In the genomic region with DNA sequence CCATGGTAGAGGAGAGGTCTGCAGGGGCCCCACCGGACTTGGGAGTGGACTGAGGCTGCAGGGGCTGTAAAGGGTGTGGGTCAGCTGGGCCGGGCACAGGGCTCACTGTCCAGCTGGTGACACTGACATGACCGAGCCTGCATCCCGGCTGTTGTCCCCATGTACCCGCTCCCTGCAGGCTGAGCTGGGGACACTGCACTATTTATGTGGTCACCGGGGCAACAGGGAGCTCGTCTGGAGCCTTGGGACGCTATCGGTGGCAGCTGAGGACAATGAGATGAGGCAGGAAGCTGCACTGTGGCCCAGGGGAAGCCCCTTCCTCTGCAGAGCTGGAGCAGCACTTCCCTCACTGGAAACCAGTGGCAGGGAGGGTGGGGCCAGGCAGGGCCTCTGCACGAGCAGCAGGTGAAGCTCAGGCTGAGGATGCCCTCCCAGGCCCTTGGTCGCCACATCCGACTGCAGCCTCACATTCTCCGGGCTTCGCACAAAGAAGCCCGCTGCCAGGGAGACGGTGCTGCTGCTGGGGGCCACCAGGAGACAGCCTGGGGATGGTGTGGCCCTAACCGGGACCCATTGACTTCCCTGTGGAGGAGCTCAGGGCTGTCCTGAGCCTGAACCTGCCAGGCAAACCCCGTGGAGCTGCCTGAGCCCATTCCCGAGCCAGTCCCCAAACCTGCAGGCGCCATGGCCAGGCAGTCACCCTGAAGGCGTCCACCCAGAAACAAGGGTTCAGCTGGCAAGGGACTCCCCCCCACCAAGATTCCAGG, we compare ENCODE assay signal across 8 cellular contexts. TPM values are rescaled to one million over a fixed set of nuclear protein-coding genes. Genes with fewer than 3 reads are reported as not detected.
DNase-seq lines count a peak whose midpoint lies in the region; ATAC-seq, FAIRE-seq and TF ChIP-seq lines count a peak whose summit lies in the region.

No MANE protein-coding gene starts in this region.

- H3K4me1 ChIP-seq in Karpas-422 (ENCODE audit: low read length), result peaks cover 10% of the 10 kb centered on the region
- H3K4me1 ChIP-seq in hepatocyte (ENCODE audit: insufficient read depth), result peaks cover 22% of the 10 kb centered on the region
- peaks cover 13 to 21% of the 10 kb centered on the region in 2 donors for H3K4me1 ChIP-seq in small intestine (ENCODE audit: control insufficient read depth in 2 of 2, insufficient read depth in 1 of 2, low read depth in 1 of 2, low read length in 1 of 2)

- no peaks in the 10 kb centered on the region for H3K9me3 Mint-ChIP-seq in activated CD4-positive, alpha-beta memory T cell treated with anti-CD3 and anti-CD28 coated beads for 36 hours

- TF ChIP-seq CTCF in hepatocyte (IDR thresholded peaks at IDR 0.05; ENCODE audit: poor library complexity), result no peak

- H2AFZ ChIP-seq in Karpas-422 (ENCODE audit: low read length), result no peak overlapping the region
- no peak overlapping the region for H2AFZ ChIP-seq in hepatocyte

- H3K9me2 ChIP-seq in Karpas-422 (replicated peaks; ENCODE audit: insufficient read depth, low read length) (no peaks in the 10 kb centered on the region), hepatocyte (replicated peaks; ENCODE audit: insufficient read depth) (no peaks in the 10 kb centered on the region)

- no peak overlapping the region for H3K27ac Mint-ChIP-seq in activated CD4-positive, alpha-beta memory T cell treated with anti-CD3 and anti-CD28 coated beads for 36 hours

- no peak overlapping the region for H3K4me3 ChIP-seq in Karpas-422 (ENCODE audit: low read length)
- no peak overlapping the region for H3K4me3 ChIP-seq in hepatocyte
- no peak overlapping the region for H3K4me3 ChIP-seq in small intestine (ENCODE audit: low read depth in 1 of 2, low read length in 2 of 2)

- no peaks in the 10 kb centered on the region for H3K27me3 Mint-ChIP-seq in activated CD4-positive, alpha-beta memory T cell treated with anti-CD3 and anti-CD28 coated beads for 36 hours

- DNase-seq in Karpas-422, result peak; percentile 28
- DNase-seq in activated CD4-positive, alpha-beta memory T cell treated with anti-CD3 and anti-CD28 coated beads for 36 hours, result peak; percentile 59
- DNase-seq in hepatocyte (ENCODE audit: low spot score), result peak; percentile 68
- peak; percentile 49 for DNase-seq in small intestine
- no peak for DNase-seq in NCI-H187 treated with DMSO at 0.1 percent for 48 hours (lab: John Stamatoyannopoulos, UW)
- DNase-seq in EL, result no peak
- DNase-seq in NCI-H82 treated with DMSO at 0.1 percent for 48 hours (lab: John Stamatoyannopoulos, UW; ENCODE audit: unreplicated experiment), result no peak

- H3K27ac ChIP-seq in Karpas-422 (ENCODE audit: low read length) (no peak overlapping the region), hepatocyte (no peak overlapping the region), small intestine (ENCODE audit: low read depth in 1 of 2, low read length in 1 of 2) (peak overlapping the region; percentile 28 to 85)

- POLR2A ChIA-PET in activated CD4-positive, alpha-beta memory T cell treated with anti-CD3 and anti-CD28 coated beads for 36 hours (lab: Charles Lee), result interaction anchor here (0.9 to 1.0 kb wide), 2 partner anchors 134 to 285 kb away, joined by 3 read pairs; a partner anchor contains a TSS

- peaks cover 21% of the 10 kb centered on the region for H3K4me1 Mint-ChIP-seq in activated CD4-positive, alpha-beta memory T cell treated with anti-CD3 and anti-CD28 coated beads for 36 hours (ENCODE audit: low read depth)

- H3K27me3 ChIP-seq in Karpas-422 (ENCODE audit: low read length) (no peaks in the 10 kb centered on the region), hepatocyte (no peaks in the 10 kb centered on the region), small intestine (ENCODE audit: control insufficient read depth in 2 of 2, insufficient read depth in 2 of 2, low read length in 2 of 2) (no peaks in the 10 kb centered on the region)

- no peak for FAIRE-seq in small intestine (lab: Jason Lieb, UNC)

- H3K36me3 Mint-ChIP-seq in activated CD4-positive, alpha-beta memory T cell treated with anti-CD3 and anti-CD28 coated beads for 36 hours, result no peaks in the 10 kb centered on the region

- no peaks in the 10 kb centered on the region for H3K9me3 ChIP-seq in Karpas-422 (ENCODE audit: low read length)
- no peaks in the 10 kb centered on the region for H3K9me3 ChIP-seq in hepatocyte (ENCODE audit: low read depth)
- H3K9me3 ChIP-seq in small intestine (ENCODE audit: control insufficient read depth, low read depth), result no peaks in the 10 kb centered on the region

- no peaks in the 10 kb centered on the region for H4K20me1 ChIP-seq in Karpas-422 (ENCODE audit: insufficient read depth, low read depth, low read length)
- no peaks in the 10 kb centered on the region for H4K20me1 ChIP-seq in hepatocyte (ENCODE audit: insufficient read depth, poor library complexity, severe bottlenecking)

- H3K9ac ChIP-seq in Karpas-422 (ENCODE audit: low read length), result no peak overlapping the region

- no peak overlapping the region for H3K4me3 Mint-ChIP-seq in activated CD4-positive, alpha-beta memory T cell treated with anti-CD3 and anti-CD28 coated beads for 36 hours

- ATAC-seq in activated CD4-positive, CD25-positive, alpha-beta regulatory T cell treated with anti-CD3 and anti-CD28 coated beads, Interleukin-2, amount 50 U/mL, for 24 hours, result no peak

- intact Hi-C loops in activated CD4-positive, alpha-beta memory T cell treated with anti-CD3 and anti-CD28 coated beads for 36 hours (cut with micrococcal nuclease), result loop anchor here (2.0 kb wide), 1 partner anchor 89 kb away; no protein-coding TSS in a partner anchor

- H3K79me2 ChIP-seq in Karpas-422 (ENCODE audit: low read length) (no peaks in the 10 kb centered on the region), hepatocyte (no peaks in the 10 kb centered on the region)

- 87% methylated on average over 21 of the region's 21 CpGs for WGBS in hepatocyte (ENCODE audit: low lambda C conversion rate, missing lambda C conversion rate)
- WGBS in small intestine, 3 donors, result 39 to 57% (median 42%) methylated on average over 21 of the region's 21 CpGs

- no peak overlapping the region for H3K4me2 ChIP-seq in Karpas-422 (ENCODE audit: low read depth, low read length, poor library complexity, severe bottlenecking)
- H3K4me2 ChIP-seq in hepatocyte, result peak overlapping the region; percentile 62

- no peaks in the 10 kb centered on the region for H3K36me3 ChIP-seq in Karpas-422 (ENCODE audit: insufficient read depth, low read length)
- no peaks in the 10 kb centered on the region for H3K36me3 ChIP-seq in hepatocyte (replicated peaks; ENCODE audit: insufficient read depth, low read depth)
- no peaks in the 10 kb centered on the region for H3K36me3 ChIP-seq in small intestine (ENCODE audit: control insufficient read depth in 2 of 2, insufficient read depth in 2 of 2, low read length in 2 of 2)

- CTCF ChIA-PET in activated CD4-positive, alpha-beta memory T cell treated with anti-CD3 and anti-CD28 coated beads for 36 hours (lab: Charles Lee), result no interaction called here

RNA-seq across cellular contexts. Expression of a gene that starts 26.4 kb away (rescaled TPM):
- 0.34 and 1.5 TPM in 2 replicates for total RNA-seq in Karpas-422 (2014; rRNA removed; shearing (Covaris generic); ENCODE audit: low replicate concordance)
- under 1 TPM; 0.34 to 0.67 TPM for total RNA-seq in activated CD4-positive, alpha-beta memory T cell treated with anti-CD3 and anti-CD28 coated beads for 36 hours
- total RNA-seq in hepatocyte, result 0.16 and 0.83 TPM in 2 replicates
- polyA plus RNA-seq in hepatocyte, result 1.3 and 1.9 TPM in 2 replicates
- polyA plus RNA-seq in small intestine, result 10 to 100 TPM in 1 of 3 donors, 1 to 10 TPM in 2; 2.2 to 18.8 (median 5.3) TPM

Comparison
In these comparisons a context has a peak if more than half of its experiments do, and no peak if none do; other contexts are left out.
1. DNase-seq: peak in Karpas-422 (single experiment), activated CD4-positive, alpha-beta memory T cell treated with anti-CD3 and anti-CD28 coated beads for 36 hours (single experiment), hepatocyte (single experiment) and small intestine (single experiment); none in NCI-H187 treated with DMSO at 0.1 percent for 48 hours (single experiment), EL (single experiment) and NCI-H82 treated with DMSO at 0.1 percent for 48 hours (single experiment).
2. H3K27ac ChIP-seq: peak in small intestine (2 of 2); none in Karpas-422 (single experiment) and hepatocyte (single experiment).